1 cellular context compared by ENCODE assay signal in the genomic region with DNA sequence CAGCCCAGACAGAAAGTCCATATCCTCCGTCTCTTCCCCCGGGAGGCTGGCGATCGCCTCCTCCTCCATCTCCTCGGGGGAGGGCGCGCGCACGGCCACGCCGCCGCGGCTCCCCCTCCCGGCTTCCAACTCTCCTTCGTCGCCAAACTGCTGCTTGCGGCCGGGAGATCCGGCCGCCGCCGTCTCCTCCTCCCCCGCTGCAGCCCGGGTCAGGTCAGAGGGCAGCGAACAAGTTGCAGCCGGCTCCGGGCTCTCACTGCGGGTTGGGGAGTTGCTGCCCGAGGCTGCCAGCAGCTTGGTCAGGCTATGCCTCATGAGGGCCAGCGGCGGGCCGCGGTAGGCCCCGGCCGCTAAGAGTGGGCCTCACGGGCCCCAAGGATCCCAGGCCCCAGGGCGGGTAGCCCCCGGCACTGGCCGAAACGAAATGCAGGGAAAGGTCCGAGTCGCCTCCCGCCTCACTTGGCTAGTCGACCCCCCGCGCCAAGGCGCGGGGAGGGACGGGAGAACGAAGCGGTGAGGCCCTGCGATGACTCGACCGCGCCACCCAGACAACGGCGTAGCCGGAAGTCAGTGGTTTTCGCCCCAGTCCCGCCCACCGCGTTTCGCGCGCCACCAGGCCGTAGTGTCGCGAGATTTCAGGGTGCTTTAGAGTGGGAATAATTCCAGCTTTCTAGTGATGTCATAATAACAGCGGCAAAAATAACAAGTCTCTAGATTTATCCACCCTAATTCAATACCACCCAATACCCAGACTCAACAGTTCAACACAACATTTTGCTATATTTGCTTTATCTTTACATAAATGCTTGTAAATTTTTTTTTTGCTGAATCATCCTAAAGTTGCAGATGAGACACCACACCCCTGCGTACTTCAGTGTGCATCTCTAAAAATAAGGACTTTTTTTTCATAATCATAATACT.
TF ChIP-seq lines count a peak whose summit lies in the region.

A gene with protein sequence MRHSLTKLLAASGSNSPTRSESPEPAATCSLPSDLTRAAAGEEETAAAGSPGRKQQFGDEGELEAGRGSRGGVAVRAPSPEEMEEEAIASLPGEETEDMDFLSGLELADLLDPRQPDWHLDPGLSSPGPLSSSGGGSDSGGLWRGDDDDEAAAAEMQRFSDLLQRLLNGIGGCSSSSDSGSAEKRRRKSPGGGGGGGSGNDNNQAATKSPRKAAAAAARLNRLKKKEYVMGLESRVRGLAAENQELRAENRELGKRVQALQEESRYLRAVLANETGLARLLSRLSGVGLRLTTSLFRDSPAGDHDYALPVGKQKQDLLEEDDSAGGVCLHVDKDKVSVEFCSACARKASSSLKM (minus strand): TSS at position 569 of the 921 bp plus-strand sequence. CDS start 254 bp downstream, at position 315.

TF ChIP-seq in HepG2, 621 proteins besides CTCF, POLR2A, EP300 and RAD21 (continued from another document and continues in another):
- TF ChIP-seq, protein P1, sequence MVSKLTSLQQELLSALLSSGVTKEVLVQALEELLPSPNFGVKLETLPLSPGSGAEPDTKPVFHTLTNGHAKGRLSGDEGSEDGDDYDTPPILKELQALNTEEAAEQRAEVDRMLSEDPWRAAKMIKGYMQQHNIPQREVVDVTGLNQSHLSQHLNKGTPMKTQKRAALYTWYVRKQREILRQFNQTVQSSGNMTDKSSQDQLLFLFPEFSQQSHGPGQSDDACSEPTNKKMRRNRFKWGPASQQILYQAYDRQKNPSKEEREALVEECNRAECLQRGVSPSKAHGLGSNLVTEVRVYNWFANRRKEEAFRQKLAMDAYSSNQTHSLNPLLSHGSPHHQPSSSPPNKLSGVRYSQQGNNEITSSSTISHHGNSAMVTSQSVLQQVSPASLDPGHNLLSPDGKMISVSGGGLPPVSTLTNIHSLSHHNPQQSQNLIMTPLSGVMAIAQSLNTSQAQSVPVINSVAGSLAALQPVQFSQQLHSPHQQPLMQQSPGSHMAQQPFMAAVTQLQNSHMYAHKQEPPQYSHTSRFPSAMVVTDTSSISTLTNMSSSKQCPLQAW (CRISPR knock-in tag; IDR thresholded peaks at IDR 0.05), result peak; percentile 89
- TF ChIP-seq ZNF20 (CRISPR knock-in tag; IDR thresholded peaks at IDR 0.05), result 0 out of 2 replicates have a peak, but pooled peaks have one; percentile 83
- no peak for TF ChIP-seq ZMYM2 (CRISPR knock-in tag; IDR thresholded peaks at IDR 0.05)
- TF ChIP-seq ADNP (CRISPR knock-in tag; IDR thresholded peaks at IDR 0.05), result no peak
- peak; percentile 64; the same call in 1 of the 2 replicates for TF ChIP-seq ATF1 (CRISPR knock-in tag; IDR thresholded peaks at IDR 0.05)
- TF ChIP-seq FLYWCH1 (CRISPR knock-in tag; IDR thresholded peaks at IDR 0.05), result no peak
- TF ChIP-seq, protein P2, sequence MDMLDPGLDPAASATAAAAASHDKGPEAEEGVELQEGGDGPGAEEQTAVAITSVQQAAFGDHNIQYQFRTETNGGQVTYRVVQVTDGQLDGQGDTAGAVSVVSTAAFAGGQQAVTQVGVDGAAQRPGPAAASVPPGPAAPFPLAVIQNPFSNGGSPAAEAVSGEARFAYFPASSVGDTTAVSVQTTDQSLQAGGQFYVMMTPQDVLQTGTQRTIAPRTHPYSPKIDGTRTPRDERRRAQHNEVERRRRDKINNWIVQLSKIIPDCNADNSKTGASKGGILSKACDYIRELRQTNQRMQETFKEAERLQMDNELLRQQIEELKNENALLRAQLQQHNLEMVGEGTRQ (IDR thresholded peaks at IDR 0.05; ENCODE audit: low read depth, low read length), result no peak
- TF ChIP-seq, protein P2 (CRISPR knock-in tag; IDR thresholded peaks at IDR 0.05; ENCODE audit: borderline replicate concordance), result no peak
- TF ChIP-seq, protein P3, sequence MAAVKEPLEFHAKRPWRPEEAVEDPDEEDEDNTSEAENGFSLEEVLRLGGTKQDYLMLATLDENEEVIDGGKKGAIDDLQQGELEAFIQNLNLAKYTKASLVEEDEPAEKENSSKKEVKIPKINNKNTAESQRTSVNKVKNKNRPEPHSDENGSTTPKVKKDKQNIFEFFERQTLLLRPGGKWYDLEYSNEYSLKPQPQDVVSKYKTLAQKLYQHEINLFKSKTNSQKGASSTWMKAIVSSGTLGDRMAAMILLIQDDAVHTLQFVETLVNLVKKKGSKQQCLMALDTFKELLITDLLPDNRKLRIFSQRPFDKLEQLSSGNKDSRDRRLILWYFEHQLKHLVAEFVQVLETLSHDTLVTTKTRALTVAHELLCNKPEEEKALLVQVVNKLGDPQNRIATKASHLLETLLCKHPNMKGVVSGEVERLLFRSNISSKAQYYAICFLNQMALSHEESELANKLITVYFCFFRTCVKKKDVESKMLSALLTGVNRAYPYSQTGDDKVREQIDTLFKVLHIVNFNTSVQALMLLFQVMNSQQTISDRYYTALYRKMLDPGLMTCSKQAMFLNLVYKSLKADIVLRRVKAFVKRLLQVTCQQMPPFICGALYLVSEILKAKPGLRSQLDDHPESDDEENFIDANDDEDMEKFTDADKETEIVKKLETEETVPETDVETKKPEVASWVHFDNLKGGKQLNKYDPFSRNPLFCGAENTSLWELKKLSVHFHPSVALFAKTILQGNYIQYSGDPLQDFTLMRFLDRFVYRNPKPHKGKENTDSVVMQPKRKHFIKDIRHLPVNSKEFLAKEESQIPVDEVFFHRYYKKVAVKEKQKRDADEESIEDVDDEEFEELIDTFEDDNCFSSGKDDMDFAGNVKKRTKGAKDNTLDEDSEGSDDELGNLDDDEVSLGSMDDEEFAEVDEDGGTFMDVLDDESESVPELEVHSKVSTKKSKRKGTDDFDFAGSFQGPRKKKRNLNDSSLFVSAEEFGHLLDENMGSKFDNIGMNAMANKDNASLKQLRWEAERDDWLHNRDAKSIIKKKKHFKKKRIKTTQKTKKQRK (IDR thresholded peaks at IDR 0.05; ENCODE audit: low read length), result no peak
- TF ChIP-seq, protein P4, sequence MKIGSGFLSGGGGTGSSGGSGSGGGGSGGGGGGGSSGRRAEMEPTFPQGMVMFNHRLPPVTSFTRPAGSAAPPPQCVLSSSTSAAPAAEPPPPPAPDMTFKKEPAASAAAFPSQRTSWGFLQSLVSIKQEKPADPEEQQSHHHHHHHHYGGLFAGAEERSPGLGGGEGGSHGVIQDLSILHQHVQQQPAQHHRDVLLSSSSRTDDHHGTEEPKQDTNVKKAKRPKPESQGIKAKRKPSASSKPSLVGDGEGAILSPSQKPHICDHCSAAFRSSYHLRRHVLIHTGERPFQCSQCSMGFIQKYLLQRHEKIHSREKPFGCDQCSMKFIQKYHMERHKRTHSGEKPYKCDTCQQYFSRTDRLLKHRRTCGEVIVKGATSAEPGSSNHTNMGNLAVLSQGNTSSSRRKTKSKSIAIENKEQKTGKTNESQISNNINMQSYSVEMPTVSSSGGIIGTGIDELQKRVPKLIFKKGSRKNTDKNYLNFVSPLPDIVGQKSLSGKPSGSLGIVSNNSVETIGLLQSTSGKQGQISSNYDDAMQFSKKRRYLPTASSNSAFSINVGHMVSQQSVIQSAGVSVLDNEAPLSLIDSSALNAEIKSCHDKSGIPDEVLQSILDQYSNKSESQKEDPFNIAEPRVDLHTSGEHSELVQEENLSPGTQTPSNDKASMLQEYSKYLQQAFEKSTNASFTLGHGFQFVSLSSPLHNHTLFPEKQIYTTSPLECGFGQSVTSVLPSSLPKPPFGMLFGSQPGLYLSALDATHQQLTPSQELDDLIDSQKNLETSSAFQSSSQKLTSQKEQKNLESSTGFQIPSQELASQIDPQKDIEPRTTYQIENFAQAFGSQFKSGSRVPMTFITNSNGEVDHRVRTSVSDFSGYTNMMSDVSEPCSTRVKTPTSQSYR (CRISPR knock-in tag; IDR thresholded peaks at IDR 0.05; ENCODE audit: borderline replicate concordance), result no peak
- no peak for TF ChIP-seq TEAD3 (CRISPR knock-in tag; optimal IDR thresholded peaks at IDR 0.05; ENCODE audit: borderline replicate concordance)
- TF ChIP-seq KDM3A (CRISPR knock-in tag; IDR thresholded peaks at IDR 0.05; ENCODE audit: low read depth), result peak; percentile 18; the same call in 1 of the 2 replicates
- no peak for TF ChIP-seq FOXA1 (IDR thresholded peaks at IDR 0.05)
- no peak for TF ChIP-seq FOXA1 (CRISPR knock-in tag; IDR thresholded peaks at IDR 0.05)
- TF ChIP-seq, protein P5, sequence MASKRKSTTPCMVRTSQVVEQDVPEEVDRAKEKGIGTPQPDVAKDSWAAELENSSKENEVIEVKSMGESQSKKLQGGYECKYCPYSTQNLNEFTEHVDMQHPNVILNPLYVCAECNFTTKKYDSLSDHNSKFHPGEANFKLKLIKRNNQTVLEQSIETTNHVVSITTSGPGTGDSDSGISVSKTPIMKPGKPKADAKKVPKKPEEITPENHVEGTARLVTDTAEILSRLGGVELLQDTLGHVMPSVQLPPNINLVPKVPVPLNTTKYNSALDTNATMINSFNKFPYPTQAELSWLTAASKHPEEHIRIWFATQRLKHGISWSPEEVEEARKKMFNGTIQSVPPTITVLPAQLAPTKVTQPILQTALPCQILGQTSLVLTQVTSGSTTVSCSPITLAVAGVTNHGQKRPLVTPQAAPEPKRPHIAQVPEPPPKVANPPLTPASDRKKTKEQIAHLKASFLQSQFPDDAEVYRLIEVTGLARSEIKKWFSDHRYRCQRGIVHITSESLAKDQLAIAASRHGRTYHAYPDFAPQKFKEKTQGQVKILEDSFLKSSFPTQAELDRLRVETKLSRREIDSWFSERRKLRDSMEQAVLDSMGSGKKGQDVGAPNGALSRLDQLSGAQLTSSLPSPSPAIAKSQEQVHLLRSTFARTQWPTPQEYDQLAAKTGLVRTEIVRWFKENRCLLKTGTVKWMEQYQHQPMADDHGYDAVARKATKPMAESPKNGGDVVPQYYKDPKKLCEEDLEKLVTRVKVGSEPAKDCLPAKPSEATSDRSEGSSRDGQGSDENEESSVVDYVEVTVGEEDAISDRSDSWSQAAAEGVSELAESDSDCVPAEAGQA (IDR thresholded peaks at IDR 0.05; ENCODE audit: low read depth), result peak; percentile 69; the same call in 1 of the 2 replicates
- TF ChIP-seq, protein P5 (CRISPR knock-in tag; IDR thresholded peaks at IDR 0.05; ENCODE audit: borderline replicate concordance), result peak; percentile 42; the same call in 1 of the 2 replicates
- no peak for TF ChIP-seq NPAS2 (CRISPR knock-in tag; IDR thresholded peaks at IDR 0.05; ENCODE audit: borderline replicate concordance)
- no peak for TF ChIP-seq HOXA9 (CRISPR knock-in tag; IDR thresholded peaks at IDR 0.05; ENCODE audit: borderline replicate concordance)
- TF ChIP-seq HOXD1 (CRISPR knock-in tag; IDR thresholded peaks at IDR 0.05), result peak; percentile 42; the same call in 1 of the 2 replicates
- TF ChIP-seq, protein P6, sequence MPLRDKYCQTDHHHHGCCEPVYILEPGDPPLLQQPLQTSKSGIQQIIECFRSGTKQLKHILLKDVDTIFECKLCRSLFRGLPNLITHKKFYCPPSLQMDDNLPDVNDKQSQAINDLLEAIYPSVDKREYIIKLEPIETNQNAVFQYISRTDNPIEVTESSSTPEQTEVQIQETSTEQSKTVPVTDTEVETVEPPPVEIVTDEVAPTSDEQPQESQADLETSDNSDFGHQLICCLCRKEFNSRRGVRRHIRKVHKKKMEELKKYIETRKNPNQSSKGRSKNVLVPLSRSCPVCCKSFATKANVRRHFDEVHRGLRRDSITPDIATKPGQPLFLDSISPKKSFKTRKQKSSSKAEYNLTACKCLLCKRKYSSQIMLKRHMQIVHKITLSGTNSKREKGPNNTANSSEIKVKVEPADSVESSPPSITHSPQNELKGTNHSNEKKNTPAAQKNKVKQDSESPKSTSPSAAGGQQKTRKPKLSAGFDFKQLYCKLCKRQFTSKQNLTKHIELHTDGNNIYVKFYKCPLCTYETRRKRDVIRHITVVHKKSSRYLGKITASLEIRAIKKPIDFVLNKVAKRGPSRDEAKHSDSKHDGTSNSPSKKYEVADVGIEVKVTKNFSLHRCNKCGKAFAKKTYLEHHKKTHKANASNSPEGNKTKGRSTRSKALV (CRISPR knock-in tag; IDR thresholded peaks at IDR 0.05), result no peak
- no peak for TF ChIP-seq ZNF367 (CRISPR knock-in tag; IDR thresholded peaks at IDR 0.05; ENCODE audit: borderline replicate concordance)
